Comparison of ENCODE assay signal across 8 cellular contexts in the genomic region with DNA sequence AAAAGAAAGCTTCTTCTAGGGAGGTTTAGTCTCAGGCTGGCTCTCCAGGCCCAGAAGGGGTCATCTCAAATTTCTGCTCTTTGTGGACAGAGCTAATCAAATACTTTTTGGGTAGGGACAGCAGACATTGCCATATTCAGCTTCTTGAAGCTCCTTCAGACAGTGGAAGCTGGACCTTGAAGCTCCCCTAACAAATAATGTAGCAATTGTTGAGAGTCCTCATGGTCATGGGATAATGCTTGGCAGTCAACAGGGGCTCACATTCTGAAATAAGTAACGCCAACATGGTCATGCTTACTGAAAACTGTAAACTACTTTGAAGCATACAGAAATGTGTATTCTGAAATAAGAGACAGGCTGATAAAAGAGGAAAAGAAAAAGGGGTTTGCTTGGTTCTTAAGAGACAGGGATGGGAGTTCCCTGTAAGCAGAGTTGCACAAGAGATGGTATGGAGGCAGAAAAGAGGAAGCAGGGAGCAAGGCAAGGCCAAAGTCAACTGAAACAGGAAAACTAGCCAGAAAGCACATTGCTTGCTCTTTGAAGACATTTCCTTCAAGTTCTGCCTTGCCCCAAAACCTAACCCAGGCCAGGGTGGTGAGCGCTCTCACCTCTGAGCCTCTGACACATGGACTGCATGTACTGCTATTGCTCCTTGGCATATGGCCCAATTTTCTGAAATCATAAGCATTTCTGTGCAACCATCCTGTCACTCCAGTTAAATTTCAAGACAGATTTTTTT. TPM values are rescaled to one million over a fixed set of nuclear protein-coding genes. Genes with fewer than 3 reads are reported as not detected.
DNase-seq lines count a peak whose midpoint lies in the region; TF ChIP-seq lines count a peak whose summit lies in the region.

No MANE protein-coding gene starts in this region.

- H3K27ac ChIP-seq in Peyer's patch: peak overlapping the region in 3 of 4 donors; percentile 2 to 28 (median 10)
- H3K27ac ChIP-seq in thymus (ENCODE audit: low read depth): peak overlapping the region; percentile 52

- H3K4me3 ChIP-seq in Peyer's patch (no peak overlapping the region), foreskin fibroblast (ENCODE audit: low read depth in 1 of 2, low read length in 2 of 2) (no peak overlapping the region), thymus (ENCODE audit: low read length) (no peak overlapping the region)

- H3K36me3 ChIP-seq in Peyer's patch (no peaks in the 10 kb centered on the region), thymus (ENCODE audit: control insufficient read depth, insufficient read depth) (no peaks in the 10 kb centered on the region)

- no peak for TF ChIP-seq POLR2A in Peyer's patch (IDR thresholded peaks at IDR 0.05)

- H3K27me3 ChIP-seq in Peyer's patch (no peaks in the 10 kb centered on the region), thymus (ENCODE audit: control insufficient read depth, insufficient read depth) (no peaks in the 10 kb centered on the region)

- DNase-seq in NCI-H2196 (lab: John Stamatoyannopoulos, UW; ENCODE audit: unreplicated experiment) (peak; percentile 23), NCI-H2196 treated with DMSO at 0.1 percent for 48 hours (lab: John Stamatoyannopoulos, UW; ENCODE audit: unreplicated experiment) (no peak), Peyer's patch (no peak), foreskin fibroblast (peak; percentile 70 to 81), D341Med (ENCODE audit: low spot score) (no peak), NCI-H1436 treated with DMSO at 0.1 percent for 48 hours (lab: John Stamatoyannopoulos, UW) (no peak)
- DNase-seq in central memory CD4-positive, alpha-beta T cell: no peak

- WGBS in thymus: 40% methylated on average over 2 of the region's 2 CpGs

- TF ChIP-seq CTCF in Peyer's patch (IDR thresholded peaks at IDR 0.05) (no peak), foreskin fibroblast (IDR thresholded peaks at IDR 0.05; ENCODE audit: low read depth, low read length) (no peak)

- H3K4me1 ChIP-seq in Peyer's patch: peaks cover 0 to 49% (median 0%) of the 10 kb centered on the region in 4 donors
- no peaks in the 10 kb centered on the region for H3K4me1 ChIP-seq in thymus (ENCODE audit: control insufficient read depth, insufficient read depth, low read length)

- H3K9me3 ChIP-seq in Peyer's patch (no peaks in the 10 kb centered on the region), thymus (ENCODE audit: control insufficient read depth) (no peaks in the 10 kb centered on the region)

RNA-seq across cellular contexts. Expression of gene KMT2E, which starts 53.1 kb away (rescaled TPM):
- 100 to 1,000 TPM in 3 of 4 donors, 10 to 100 TPM in 1; 88.6 to 170 (median 130) TPM for total RNA-seq in Peyer's patch
- polyA plus RNA-seq in thymus: 26.5 TPM

Comparison
In these comparisons a context has a peak if more than half of its experiments do, and no peak if none do; other contexts are left out.
1. DNase-seq: peak in NCI-H2196 (single experiment) and foreskin fibroblast (2 of 2); none in NCI-H2196 treated with DMSO at 0.1 percent for 48 hours (single experiment), Peyer's patch (0 of 3), central memory CD4-positive, alpha-beta T cell (single experiment), D341Med (single experiment) and NCI-H1436 treated with DMSO at 0.1 percent for 48 hours (single experiment).